36 cellular contexts compared by ENCODE assay signal in genomic region chr12:85669911-85670310, GRCh38.
"Had no signal": no experiment of that assay in that cellular context is flagged by ENCODE, and none has a peak within 500 bp of the region (broad histone marks: within the 10 kb centered on the region; RNA-seq: fewer than 3 reads in every experiment).

No MANE protein-coding gene starts in this region.

- H3K36me3 Mint-ChIP-seq: activated naive CD4-positive, alpha-beta T cell treated with anti-CD3 and anti-CD28 coated beads, Interleukin-2, amount 10 ng/mL, durations not matched to agents 7 days and 5 days; activated naive CD4-positive, alpha-beta T cell treated with anti-CD3 and anti-CD28 coated beads, Interleukin-2, amount 50 U/mL, for 24 hours; activated naive CD4-positive, alpha-beta T cell treated with anti-CD3 and anti-CD28 coated beads, Interleukin-2, amount 50 U/mL, for 72 hours; activated naive CD8-positive, alpha-beta T cell; activated naive CD8-positive, alpha-beta T cell treated with anti-CD3 and anti-CD28 coated beads for 36 hours; activated naive CD8-positive, alpha-beta T cell treated with anti-CD3 and anti-CD28 coated beads, Interleukin-2, amount 10 ng/mL, durations not matched to agents 7 days and 5 days; brain had no signal

- H3K9me3 ChIP-seq: adrenal gland, ascending aorta, body of pancreas, breast epithelium had no signal

- H3K9me3 Mint-ChIP-seq: activated naive CD4-positive, alpha-beta T cell treated with anti-CD3 and anti-CD28 coated beads, Interleukin-2, amount 10 ng/mL, durations not matched to agents 7 days and 5 days; activated naive CD4-positive, alpha-beta T cell treated with anti-CD3 and anti-CD28 coated beads, Interleukin-2, amount 50 U/mL, for 24 hours; activated naive CD8-positive, alpha-beta T cell treated with anti-CD3 and anti-CD28 coated beads for 36 hours; activated naive CD8-positive, alpha-beta T cell treated with anti-CD3 and anti-CD28 coated beads, Interleukin-2, amount 10 ng/mL, durations not matched to agents 7 days and 5 days; activated T-helper 1 cell treated with anti-CD3 and anti-CD28 coated beads, Interleukin-12 subunit alpha, Interleukin-12 subunit beta, Interleukin-2, Interleukin-4 antibody, amounts not matched to agents 30 ng/mL and 10 ng/mL and 1 ng/mL, durations not matched to agents 14 hours and 24 hours and 36 hours; activated T-helper 2 cell treated with anti-CD3 and anti-CD28 coated beads, Interferon-gamma antibody, Interleukin-2, Interleukin-4, amounts not matched to agents 10 μg/mL and 5 μg/mL and 100 μg/mL, durations not matched to agents 14 hours and 24 hours and 36 hours had no signal

- ATAC-seq: activated naive CD4-positive, alpha-beta T cell treated with anti-CD3 and anti-CD28 coated beads, Interleukin-2, amount 50 U/mL, for 72 hours; activated naive CD8-positive, alpha-beta T cell treated with anti-CD3 and anti-CD28 coated beads, Interleukin-2, amount 50 U/mL, for 24 hours; activated T-cell treated with anti-CD3 and anti-CD28 coated beads, Interleukin-2, amount 50 U/mL, for 4 hours; activated T-cell treated with anti-CD3 and anti-CD28 coated beads, Interleukin-2, amount 50 U/mL, for 72 hours; activated T-helper 17 cell treated with anti-CD3 and anti-CD28 coated beads, Interleukin-2, amount 50 U/mL, for 72 hours; body of pancreas had no signal

- H3K27me3 Mint-ChIP-seq: activated naive CD4-positive, alpha-beta T cell treated with anti-CD3 and anti-CD28 coated beads, Interleukin-2, amount 10 ng/mL, durations not matched to agents 7 days and 5 days; activated naive CD4-positive, alpha-beta T cell treated with anti-CD3 and anti-CD28 coated beads, Interleukin-2, amount 50 U/mL, for 24 hours; activated naive CD8-positive, alpha-beta T cell; activated naive CD8-positive, alpha-beta T cell treated with anti-CD3 and anti-CD28 coated beads for 36 hours; activated naive CD8-positive, alpha-beta T cell treated with anti-CD3 and anti-CD28 coated beads, Interleukin-2, amount 10 ng/mL, durations not matched to agents 7 days and 5 days; activated naive CD8-positive, alpha-beta T cell treated with anti-CD3 and anti-CD28 coated beads, Interleukin-2, amount 50 U/mL, for 24 hours; activated T-helper 17 cell treated with anti-CD3 and anti-CD28 coated beads, Interleukin-2, amount 50 U/mL, for 72 hours; brain; central memory CD8-positive, alpha-beta T cell had no signal

- H3K27ac ChIP-seq: adrenal gland, ascending aorta, body of pancreas, brain microvascular endothelial cell, breast epithelium, cardiac muscle cell had no signal

- H3K4me1 ChIP-seq: adrenal gland, ascending aorta, body of pancreas, breast epithelium had no signal

- H3K4me1 Mint-ChIP-seq: activated naive CD4-positive, alpha-beta T cell treated with anti-CD3 and anti-CD28 coated beads, Interleukin-2, amount 10 ng/mL, durations not matched to agents 7 days and 5 days; activated naive CD4-positive, alpha-beta T cell treated with anti-CD3 and anti-CD28 coated beads, Interleukin-2, amount 50 U/mL, for 24 hours; activated naive CD8-positive, alpha-beta T cell treated with anti-CD3 and anti-CD28 coated beads for 36 hours; activated naive CD8-positive, alpha-beta T cell treated with anti-CD3 and anti-CD28 coated beads, Interleukin-2, amount 10 ng/mL, durations not matched to agents 7 days and 5 days; activated naive CD8-positive, alpha-beta T cell treated with anti-CD3 and anti-CD28 coated beads, Interleukin-2, amount 50 U/mL, for 24 hours; activated T-helper 17 cell treated with anti-CD3 and anti-CD28 coated beads, Interleukin-2, amount 50 U/mL, for 72 hours; brain; central memory CD8-positive, alpha-beta T cell had no signal

- H3K4me3 ChIP-seq: adrenal gland, ascending aorta, body of pancreas, breast epithelium, cardiac muscle cell had no signal

- H3K36me3 ChIP-seq: adrenal gland, ascending aorta, brain microvascular endothelial cell, breast epithelium, cardiac muscle cell had no signal

- DNase-seq: activated effector memory CD4-positive, alpha-beta T cell treated with anti-CD3 and anti-CD28 coated beads, Interleukin-2, amount 50 U/mL, for 16 hours; activated effector memory CD4-positive, alpha-beta T cell treated with Interleukin-2 at 50 U/mL for 16 hours; activated gamma-delta T cell; activated gamma-delta T cell treated with Interleukin-2 at 50 U/mL for 16 hours; activated naive CD4-positive, alpha-beta T cell; activated naive CD4-positive, alpha-beta T cell treated with anti-CD3 and anti-CD28 coated beads for 36 hours; activated naive CD4-positive, alpha-beta T cell treated with anti-CD3 and anti-CD28 coated beads, Interleukin-2, amount 10 ng/mL, durations not matched to agents 7 days and 5 days; activated naive CD4-positive, alpha-beta T cell treated with anti-CD3 and anti-CD28 coated beads, Interleukin-2, amount 50 U/mL, for 16 hours; activated naive CD4-positive, alpha-beta T cell treated with Interleukin-2 at 50 U/mL for 16 hours; activated naive CD8-positive, alpha-beta T cell treated with anti-CD3 and anti-CD28 coated beads for 36 hours; activated naive CD8-positive, alpha-beta T cell treated with anti-CD3 and anti-CD28 coated beads, Interleukin-2, amount 10 ng/mL, durations not matched to agents 7 days and 5 days; activated naive CD8-positive, alpha-beta T cell treated with anti-CD3 and anti-CD28 coated beads, Interleukin-2, amount 50 U/mL, for 24 hours; activated T-cell treated with anti-CD3 and anti-CD28 coated beads, Interleukin-2, amount 50 U/mL, for 4 hours; activated T-cell treated with anti-CD3 and anti-CD28 coated beads, Interleukin-2, amount 50 U/mL, for 48 hours; activated T-cell treated with anti-CD3 and anti-CD28 coated beads, Interleukin-2, amount 50 U/mL, for 72 hours; adrenal gland; amniotic stem cell; amygdala; anterior cingulate cortex; aorta; body of pancreas; brain microvascular endothelial cell; caudate nucleus; central memory CD4-positive, alpha-beta T cell; cerebellar nuclear complex had no signal

- H3K4me3 Mint-ChIP-seq: activated naive CD4-positive, alpha-beta T cell treated with anti-CD3 and anti-CD28 coated beads for 36 hours; activated naive CD4-positive, alpha-beta T cell treated with anti-CD3 and anti-CD28 coated beads, Interleukin-2, amount 10 ng/mL, durations not matched to agents 7 days and 5 days; activated naive CD4-positive, alpha-beta T cell treated with anti-CD3 and anti-CD28 coated beads, Interleukin-2, amount 50 U/mL, for 24 hours; activated naive CD8-positive, alpha-beta T cell; activated naive CD8-positive, alpha-beta T cell treated with anti-CD3 and anti-CD28 coated beads for 36 hours; activated naive CD8-positive, alpha-beta T cell treated with anti-CD3 and anti-CD28 coated beads, Interleukin-2, amount 10 ng/mL, durations not matched to agents 7 days and 5 days; activated naive CD8-positive, alpha-beta T cell treated with anti-CD3 and anti-CD28 coated beads, Interleukin-2, amount 50 U/mL, for 24 hours; activated T-cell treated with anti-CD3 and anti-CD28 coated beads, Interleukin-2, amount 50 U/mL, for 4 hours; activated T-cell treated with anti-CD3 and anti-CD28 coated beads, Interleukin-2, amount 50 U/mL, for 72 hours; activated T-helper 1 cell treated with anti-CD3 and anti-CD28 coated beads, Interleukin-12 subunit alpha, Interleukin-12 subunit beta, Interleukin-2, Interleukin-4 antibody, amounts not matched to agents 30 ng/mL and 10 ng/mL and 1 ng/mL, durations not matched to agents 14 hours and 24 hours and 36 hours; activated T-helper 17 cell treated with anti-CD3 and anti-CD28 coated beads, Interleukin-2, amount 50 U/mL, for 72 hours; brain; central memory CD8-positive, alpha-beta T cell had no signal

- H3K27ac Mint-ChIP-seq: activated naive CD4-positive, alpha-beta T cell treated with anti-CD3 and anti-CD28 coated beads for 36 hours; activated naive CD4-positive, alpha-beta T cell treated with anti-CD3 and anti-CD28 coated beads, Interleukin-2, amount 10 ng/mL, durations not matched to agents 7 days and 5 days; activated naive CD4-positive, alpha-beta T cell treated with anti-CD3 and anti-CD28 coated beads, Interleukin-2, amount 50 U/mL, for 24 hours; activated naive CD4-positive, alpha-beta T cell treated with anti-CD3 and anti-CD28 coated beads, Interleukin-2, amount 50 U/mL, for 72 hours; activated naive CD8-positive, alpha-beta T cell; activated naive CD8-positive, alpha-beta T cell treated with anti-CD3 and anti-CD28 coated beads for 36 hours; activated naive CD8-positive, alpha-beta T cell treated with anti-CD3 and anti-CD28 coated beads, Interleukin-2, amount 10 ng/mL, durations not matched to agents 7 days and 5 days; activated naive CD8-positive, alpha-beta T cell treated with anti-CD3 and anti-CD28 coated beads, Interleukin-2, amount 50 U/mL, for 24 hours; activated T-cell treated with anti-CD3 and anti-CD28 coated beads, Interleukin-2, amount 50 U/mL, for 72 hours; activated T-helper 1 cell treated with anti-CD3 and anti-CD28 coated beads, Interleukin-12 subunit alpha, Interleukin-12 subunit beta, Interleukin-2, Interleukin-4 antibody, amounts not matched to agents 30 ng/mL and 10 ng/mL and 1 ng/mL, durations not matched to agents 14 hours and 24 hours and 36 hours; activated T-helper 17 cell treated with anti-CD3 and anti-CD28 coated beads, Interleukin-2, amount 50 U/mL, for 72 hours; activated T-helper 2 cell treated with anti-CD3 and anti-CD28 coated beads, Interferon-gamma antibody, Interleukin-2, Interleukin-4, amounts not matched to agents 10 μg/mL and 5 μg/mL and 100 μg/mL, durations not matched to agents 14 hours and 24 hours and 36 hours; brain had no signal

- H3K27me3 ChIP-seq: adrenal gland, ascending aorta, body of pancreas, brain microvascular endothelial cell, breast epithelium, cardiac muscle cell had no signal
